Comparison of ENCODE assay signal across 11 cellular contexts in genomic region chr10:117545141-117546019, GRCh38. TPM values are rescaled to one million over a fixed set of nuclear protein-coding genes. Genes with fewer than 3 reads are reported as not detected.
DNase-seq lines count a peak whose midpoint lies in the region; ATAC-seq and TF ChIP-seq lines count a peak whose summit lies in the region.
"Had no signal": no experiment of that assay in that cellular context is flagged by ENCODE, and none has a peak within 500 bp of the region (broad histone marks: within the 10 kb centered on the region; RNA-seq: fewer than 3 reads in every experiment).

No MANE protein-coding gene starts in this region.

- H3K9me3 ChIP-seq in HEK293 (ENCODE audit: control insufficient read depth, insufficient read depth, low read depth, low read length): no peaks in the 10 kb centered on the region

- peak overlapping the region; percentile 4 for H3K4me3 Mint-ChIP-seq in central memory CD8-positive, alpha-beta T cell
- H3K4me3 Mint-ChIP-seq in stimulated activated effector memory CD8-positive, alpha-beta T cell treated with anti-CD3 and anti-CD28 coated beads, Interleukin-12 subunit alpha, Interleukin-12 subunit beta, amount 100 ng/mL, for 72 hours: peak overlapping the region; percentile 26

- DNase-seq in central memory CD8-positive, alpha-beta T cell (ENCODE audit: low spot score in 2 of 2): no peak
- DNase-seq in left colon (no peak), hippocampal formation (lab: John Stamatoyannopoulos, UW) (no peak), inferior parietal cortex (ENCODE audit: extremely low spot score) (no peak), cerebellum (ENCODE audit: low spot score) (no peak)
- no peak for DNase-seq in stimulated activated effector memory CD8-positive, alpha-beta T cell treated with anti-CD3 and anti-CD28 coated beads, Interleukin-12 subunit alpha, Interleukin-12 subunit beta, amount 100 ng/mL, for 72 hours (ENCODE audit: low spot score in 2 of 2)
- DNase-seq: NCI-H2107 had no signal

- no peaks in the 10 kb centered on the region for H3K9me3 Mint-ChIP-seq in central memory CD8-positive, alpha-beta T cell
- H3K9me3 Mint-ChIP-seq in stimulated activated effector memory CD8-positive, alpha-beta T cell treated with anti-CD3 and anti-CD28 coated beads, Interleukin-12 subunit alpha, Interleukin-12 subunit beta, amount 100 ng/mL, for 72 hours: no peaks in the 10 kb centered on the region

- peaks cover 10% of the 10 kb centered on the region for H3K4me1 ChIP-seq in HEK293 (ENCODE audit: control insufficient read depth, insufficient read depth, low read length)

- H3K36me3 ChIP-seq in HEK293 (ENCODE audit: control insufficient read depth in 2 of 2, insufficient read depth in 1 of 2, low read length in 2 of 2): peaks cover 0 to 5% of the 10 kb centered on the region in 2 experiments; a peak in 1 of 3 replicates

- CTCF ChIA-PET in HEK293 (lab: Yijun Ruan, JAX): interaction anchor here (0.6 kb wide), 1 partner anchor 999 kb away, joined by 3 read pairs; no protein-coding TSS in a partner anchor

- no peak overlapping the region for H3K27ac Mint-ChIP-seq in central memory CD8-positive, alpha-beta T cell (ENCODE audit: low read depth)
- H3K27ac Mint-ChIP-seq in stimulated activated effector memory CD8-positive, alpha-beta T cell treated with anti-CD3 and anti-CD28 coated beads, Interleukin-12 subunit alpha, Interleukin-12 subunit beta, amount 100 ng/mL, for 72 hours: no peak overlapping the region

- H3K36me3 Mint-ChIP-seq in central memory CD8-positive, alpha-beta T cell (ENCODE audit: insufficient read depth): peaks cover 2% of the 10 kb centered on the region
- H3K36me3 Mint-ChIP-seq in stimulated activated effector memory CD8-positive, alpha-beta T cell treated with anti-CD3 and anti-CD28 coated beads, Interleukin-12 subunit alpha, Interleukin-12 subunit beta, amount 100 ng/mL, for 72 hours: no peaks in the 10 kb centered on the region

- H3K4me1 Mint-ChIP-seq in central memory CD8-positive, alpha-beta T cell: peaks cover 22% of the 10 kb centered on the region
- H3K4me1 Mint-ChIP-seq in stimulated activated effector memory CD8-positive, alpha-beta T cell treated with anti-CD3 and anti-CD28 coated beads, Interleukin-12 subunit alpha, Interleukin-12 subunit beta, amount 100 ng/mL, for 72 hours: peaks cover 28% of the 10 kb centered on the region

- ATAC-seq in central memory CD8-positive, alpha-beta T cell (replicated peaks; ENCODE audit: extremely low read depth, poor library complexity, severe bottlenecking): no peak
- ATAC-seq in left colon: peak; percentile 28
- ATAC-seq in stimulated activated effector memory CD8-positive, alpha-beta T cell treated with anti-CD3 and anti-CD28 coated beads, Interleukin-12 subunit alpha, Interleukin-12 subunit beta, amount 100 ng/mL, for 72 hours: no peak
- no peak for ATAC-seq in GM19328 (IDR thresholded peaks at IDR 0.05; ENCODE audit: unreplicated experiment)

- peaks cover 83% of the 10 kb centered on the region for H3K27me3 Mint-ChIP-seq in central memory CD8-positive, alpha-beta T cell

- intact Hi-C loops in left colon (cut with DNase I, micrococcal nuclease): no loop called here

- POLR2A ChIA-PET in HEK293 (lab: Yijun Ruan, JAX): no interaction called here

- no peak overlapping the region for H3K27ac ChIP-seq in HEK293 (ENCODE audit: extremely low read depth, low read depth, low read length)

- TF ChIP-seq CTCF in HEK293 (tag by site-specific recombination; IDR thresholded peaks at IDR 0.05): no peak

- peak overlapping the region; percentile 72 for H3K4me3 ChIP-seq in HEK293 (ENCODE audit: low read depth, low read length)

TF ChIP-seq in HEK293, 187 proteins besides CTCF, POLR2A, EP300 and RAD21:
- TF ChIP-seq ZBTB8A (tag by site-specific recombination; IDR thresholded peaks at IDR 0.05) (no peak), KLF7 (tag by site-specific recombination; IDR thresholded peaks at IDR 0.05; ENCODE audit: borderline replicate concordance) (no peak), ZBTB17 (tag by site-specific recombination; IDR thresholded peaks at IDR 0.05) (no peak), ZNF169 (tag by site-specific recombination; IDR thresholded peaks at IDR 0.05) (no peak), ZNF362 (tag by site-specific recombination; IDR thresholded peaks at IDR 0.05) (no peak), ZNF26 (tag by site-specific recombination; IDR thresholded peaks at IDR 0.05) (no peak), ZNF366 (tag by site-specific recombination; conservative IDR thresholded peaks at IDR 0.05) (no peak), GLIS1 (tag by site-specific recombination; IDR thresholded peaks at IDR 0.05) (no peak), ZNF23 (tag by site-specific recombination; IDR thresholded peaks at IDR 0.05; ENCODE audit: borderline replicate concordance) (no peak), ZNF488 (tag by site-specific recombination; IDR thresholded peaks at IDR 0.05) (no peak), ZFP37 (tag by site-specific recombination; IDR thresholded peaks at IDR 0.05) (no peak), OVOL3 (tag by site-specific recombination; IDR thresholded peaks at IDR 0.05) (no peak), TSHZ1 (tag by site-specific recombination; IDR thresholded peaks at IDR 0.05; ENCODE audit: borderline replicate concordance) (no peak)

RNA-seq across cellular contexts. Expression of gene EMX2, which starts 2.8 kb away (rescaled TPM):
- under 1 TPM in 1 of 2 donors, not detected in 1; 0.31 TPM for total RNA-seq in left colon
- 0.09 TPM for total RNA-seq in cerebellum
- total RNA-seq: G401, pulmonary artery endothelial cell had no signal
